11 cellular contexts compared by ENCODE assay signal in genomic region chr2:190202604-190203003, GRCh38.
"Had no signal": no experiment of that assay in that cellular context is flagged by ENCODE, and none has a peak within 500 bp of the region (broad histone marks: within the 10 kb centered on the region; RNA-seq: fewer than 3 reads in every experiment).

No MANE protein-coding gene starts in this region.

- FAIRE-seq: TTC549 had no signal

- H3K36me3 ChIP-seq: right atrium auricular region had no signal

- DNase-seq: activated CD4-positive, alpha-beta T cell treated with anti-CD3 and anti-CD28 coated beads, Interleukin-2, amount 10 ng/mL, durations not matched to agents 7 days and 5 days; activated CD4-positive, CD25-positive, alpha-beta regulatory T cell; central memory CD4-positive, alpha-beta T cell; effector memory CD8-positive, alpha-beta T cell; natural killer cell had no signal

- ATAC-seq: effector memory CD8-positive, alpha-beta T cell; esophagus mucosa; natural killer cell had no signal

- H3K9me3 ChIP-seq: right atrium auricular region, tibial nerve had no signal

- H3K4me3 ChIP-seq: lung, right atrium auricular region, skin epidermis, tibial nerve had no signal

- H3K27ac ChIP-seq: right atrium auricular region, skin epidermis, tibial nerve had no signal

- H3K27me3 ChIP-seq: right atrium auricular region, tibial nerve had no signal
